ENCODE assay signal across 2 cellular contexts in genomic region chr10:5678397-5678983, GRCh38.
TF ChIP-seq lines count a peak whose summit lies in the region.

No MANE protein-coding gene starts in this region.

TF ChIP-seq in IMR-90, 13 proteins besides CTCF, POLR2A, EP300 and RAD21:
- TF ChIP-seq NFE2L2 (IDR thresholded peaks at IDR 0.05; ENCODE audit: low read depth, low read length): no peak
- TF ChIP-seq RFX5 (IDR thresholded peaks at IDR 0.05; ENCODE audit: low read depth, low read length): no peak
- no peak for TF ChIP-seq CEBPB (IDR thresholded peaks at IDR 0.05; ENCODE audit: low read depth, low read length)

TF ChIP-seq in H1, 55 proteins besides CTCF, POLR2A, EP300 and RAD21:
- no peak for TF ChIP-seq SAP30 (IDR thresholded peaks at IDR 0.05; ENCODE audit: insufficient read depth, insufficient replicate concordance, low read length)
- TF ChIP-seq, protein P1, sequence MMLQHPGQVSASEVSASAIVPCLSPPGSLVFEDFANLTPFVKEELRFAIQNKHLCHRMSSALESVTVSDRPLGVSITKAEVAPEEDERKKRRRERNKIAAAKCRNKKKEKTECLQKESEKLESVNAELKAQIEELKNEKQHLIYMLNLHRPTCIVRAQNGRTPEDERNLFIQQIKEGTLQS (IDR thresholded peaks at IDR 0.05; ENCODE audit: insufficient read depth, low read depth, low read length): no peak
- TF ChIP-seq TEAD4 (IDR thresholded peaks at IDR 0.05; ENCODE audit: low read depth, low read length): no peak
- TF ChIP-seq KDM4A (IDR thresholded peaks at IDR 0.05; ENCODE audit: low read depth, low read length, severe bottlenecking): no peak
- TF ChIP-seq BACH1 (IDR thresholded peaks at IDR 0.05; ENCODE audit: low read length): no peak
- no peak for TF ChIP-seq TBP (IDR thresholded peaks at IDR 0.05; ENCODE audit: low read depth, low read length)
- no peak for TF ChIP-seq TCF12 (IDR thresholded peaks at IDR 0.05; ENCODE audit: low read depth, low read length)
- TF ChIP-seq JUN (IDR thresholded peaks at IDR 0.05; ENCODE audit: low read depth, low read length): no peak
- TF ChIP-seq POLR2AphosphoS5 (IDR thresholded peaks at IDR 0.05; ENCODE audit: low read depth, low read length): no peak
